8 cellular contexts compared by ENCODE assay signal in genomic region chrX:39158801-39159657, GRCh38.
DNase-seq lines count a peak whose midpoint lies in the region; ATAC-seq, FAIRE-seq and TF ChIP-seq lines count a peak whose summit lies in the region.

No MANE protein-coding gene starts in this region.

- H4K20me1 ChIP-seq in PC-3 (ENCODE audit: low read length): no peaks in the 10 kb centered on the region
- H4K20me1 ChIP-seq in PC-9 (ENCODE audit: insufficient read depth): no peaks in the 10 kb centered on the region

- H3K4me3 ChIP-seq in PC-3 (ENCODE audit: low read length): no peak overlapping the region
- H3K4me3 ChIP-seq in PC-9: no peak overlapping the region

- TF ChIP-seq POLR2A in GM12891 (IDR thresholded peaks at IDR 0.05; ENCODE audit: low read depth, low read length): no peak

- H3K9me2 ChIP-seq in PC-3 (replicated peaks; ENCODE audit: low read length) (no peaks in the 10 kb centered on the region), PC-9 (ENCODE audit: insufficient read depth) (no peaks in the 10 kb centered on the region)

- H3K4me2 ChIP-seq in PC-3 (ENCODE audit: low read length) (no peak overlapping the region), PC-9 (no peak overlapping the region)

- H2AFZ ChIP-seq in PC-3 (ENCODE audit: low read length) (no peak overlapping the region), PC-9 (no peak overlapping the region)

- H3K27ac ChIP-seq in PC-3 (ENCODE audit: low read length) (no peak overlapping the region), PC-9 (no peak overlapping the region)

- POLR2A ChIA-PET in PC-3 (lab: Charles Lee; ENCODE audit: unreplicated experiment): no interaction called here
- POLR2A ChIA-PET in PC-9 (lab: Charles Lee; ENCODE audit: unreplicated experiment): no interaction called here

- no TSS peak for BruUV-seq in PC-3 (replicated peaks; lab: Mats Ljungman, UMichigan)
- no TSS peak for BruUV-seq in PC-9 (replicated peaks; lab: Mats Ljungman, UMichigan)

- CTCF ChIA-PET in PC-3 (lab: Charles Lee): no interaction called here
- CTCF ChIA-PET in PC-9 (lab: Charles Lee): no interaction called here

- H3K36me3 ChIP-seq in PC-3 (ENCODE audit: low read depth, low read length) (no peaks in the 10 kb centered on the region), PC-9 (ENCODE audit: low read depth) (no peaks in the 10 kb centered on the region)

- DNase-seq in GM12891 (ENCODE audit: insufficient read length, low spot score): no peak
- DNase-seq in HTR-8/SVneo (ENCODE audit: insufficient read length, low spot score): peak; percentile 3
- peak; percentile 33 for DNase-seq in PC-3
- peak; percentile 72 for DNase-seq in kidney glomerular epithelial cell (lab: John Stamatoyannopoulos, UW)
- no peak for DNase-seq in posterior cingulate gyrus
- no peak for DNase-seq in PC-9
- DNase-seq in ecto neural progenitor cell (ENCODE audit: low spot score): no peak

- no peaks in the 10 kb centered on the region for H3K27me3 ChIP-seq in PC-3 (ENCODE audit: low read length)
- H3K27me3 ChIP-seq in PC-9 (ENCODE audit: insufficient read depth, low read depth): no peaks in the 10 kb centered on the region

- FAIRE-seq in GM12891 (lab: Jason Lieb, UNC) (peak; percentile 89), HTR-8/SVneo (lab: Jason Lieb, UNC) (no peak)

- no peaks in the 10 kb centered on the region for H3K9me3 ChIP-seq in PC-3 (ENCODE audit: low read length)
- H3K9me3 ChIP-seq in PC-9 (ENCODE audit: insufficient read depth, low read depth): no peaks in the 10 kb centered on the region

- H3K4me1 ChIP-seq in PC-3 (ENCODE audit: insufficient read depth, low read length) (peaks cover 4% of the 10 kb centered on the region; the same call in 1 of the 2 replicates), PC-9 (replicated peaks; ENCODE audit: insufficient read depth) (no peaks in the 10 kb centered on the region)

- H3F3A ChIP-seq in PC-3 (ENCODE audit: low read length, unreplicated experiment) (no peaks in the 10 kb centered on the region), PC-9 (ENCODE audit: insufficient read depth, low read depth) (no peaks in the 10 kb centered on the region)

- TF ChIP-seq CTCF in PC-3 (conservative IDR thresholded peaks at IDR 0.05; ENCODE audit: low read depth, low read length): no peak
- TF ChIP-seq CTCF in PC-9 (conservative IDR thresholded peaks at IDR 0.05): no peak

- ATAC-seq in PC-3: no peak
- ATAC-seq in HG03095 (IDR thresholded peaks at IDR 0.05; ENCODE audit: unreplicated experiment): no peak

- H3K9ac ChIP-seq in PC-3 (ENCODE audit: low read length): no peak overlapping the region

- no peaks in the 10 kb centered on the region for H3K79me2 ChIP-seq in PC-3 (ENCODE audit: low read length)
- H3K79me2 ChIP-seq in PC-9 (ENCODE audit: low read depth): no peaks in the 10 kb centered on the region

- intact Hi-C loops in PC-3 (cut with micrococcal nuclease): loop anchor here (10.0 kb wide), 1 partner anchor 394 kb away; no protein-coding TSS in a partner anchor
- intact Hi-C loops in posterior cingulate gyrus (cut with DNase I): no loop called here
- intact Hi-C loops in PC-9 (cut with micrococcal nuclease; ENCODE audit: unreplicated experiment): no loop called here

TF ChIP-seq in GM12891, 5 proteins besides CTCF, POLR2A, EP300 and RAD21:
- TF ChIP-seq SPI1 (IDR thresholded peaks at IDR 0.05; ENCODE audit: low read depth, low read length): no peak
- TF ChIP-seq POLR2AphosphoS5 (IDR thresholded peaks at IDR 0.05; ENCODE audit: low read depth, low read length): no peak
- TF ChIP-seq TAF1 (IDR thresholded peaks at IDR 0.05; ENCODE audit: low read depth, low read length): no peak
- TF ChIP-seq POU2F2 (IDR thresholded peaks at IDR 0.05; ENCODE audit: low read depth, low read length): no peak
- TF ChIP-seq PAX5 (IDR thresholded peaks at IDR 0.05; ENCODE audit: insufficient read depth, low read length, severe bottlenecking): no peak

Comparison
In these comparisons a context has a peak if more than half of its experiments do, and no peak if none do; other contexts are left out.
1. DNase-seq: peak in HTR-8/SVneo (single experiment), PC-3 (single experiment) and kidney glomerular epithelial cell (single experiment); none in GM12891 (single experiment), posterior cingulate gyrus (0 of 10), PC-9 (0 of 2) and ecto neural progenitor cell (single experiment).